ENCODE assay signal across 25 cellular contexts in genomic region chr11:47172740-47173139, GRCh38. TPM values are rescaled to one million over a fixed set of nuclear protein-coding genes. Genes with fewer than 3 reads are reported as not detected.
A peak's percentile ranks its signal among the peaks of the same experiment; 100 is the strongest.
DNase-seq lines count a peak whose midpoint lies in the region; ATAC-seq and TF ChIP-seq lines count a peak whose summit lies in the region.
"Had no signal": no experiment of that assay in that cellular context is flagged by ENCODE, and none has a peak within 500 bp of the region (broad histone marks: within the 10 kb centered on the region; RNA-seq: fewer than 3 reads in every experiment).

No MANE protein-coding gene starts in this region.

- no peak for ATAC-seq in CD4-positive, CD25-positive, alpha-beta regulatory T cell (ENCODE audit: low read depth in 2 of 2)
- no peak for ATAC-seq in HG02571 (IDR thresholded peaks at IDR 0.05; ENCODE audit: unreplicated experiment)
- no peak for ATAC-seq in effector memory CD8-positive, alpha-beta T cell (replicated peaks)

- peaks cover 5% of the 10 kb centered on the region for H3K27me3 Mint-ChIP-seq in CD4-positive, CD25-positive, alpha-beta regulatory T cell
- no peaks in the 10 kb centered on the region for H3K27me3 Mint-ChIP-seq in effector memory CD8-positive, alpha-beta T cell
- H3K27me3 Mint-ChIP-seq: activated naive CD8-positive, alpha-beta T cell treated with anti-CD3 and anti-CD28 coated beads, Interleukin-2, amount 10 ng/mL, durations not matched to agents 7 days and 5 days had no signal

- peaks cover 0 to 2% (median 0%) of the 10 kb centered on the region in 7 donors for H3K9me3 Mint-ChIP-seq in CD4-positive, CD25-positive, alpha-beta regulatory T cell
- H3K9me3 Mint-ChIP-seq in effector memory CD8-positive, alpha-beta T cell: no peaks in the 10 kb centered on the region
- H3K9me3 Mint-ChIP-seq: activated naive CD8-positive, alpha-beta T cell treated with anti-CD3 and anti-CD28 coated beads, Interleukin-2, amount 10 ng/mL, durations not matched to agents 7 days and 5 days had no signal

- no peak overlapping the region for H3K27ac Mint-ChIP-seq in CD4-positive, CD25-positive, alpha-beta regulatory T cell
- peak overlapping the region in 1 of 2 donors; percentile 55 for H3K27ac Mint-ChIP-seq in effector memory CD8-positive, alpha-beta T cell
- H3K27ac Mint-ChIP-seq: activated naive CD8-positive, alpha-beta T cell treated with anti-CD3 and anti-CD28 coated beads, Interleukin-2, amount 10 ng/mL, durations not matched to agents 7 days and 5 days had no signal

- H3K18ac ChIP-seq in trophoblast cell (ENCODE audit: low read length): no peak overlapping the region

- H4K91ac ChIP-seq in trophoblast cell (ENCODE audit: low read depth, low read length): no peak overlapping the region

- no peaks in the 10 kb centered on the region for H3K27me3 ChIP-seq in CD4-positive, CD25-positive, alpha-beta regulatory T cell (ENCODE audit: control insufficient read depth, insufficient read depth, low read length)
- H3K27me3 ChIP-seq in esophagus muscularis mucosa (no peaks in the 10 kb centered on the region), trophoblast cell (ENCODE audit: insufficient read depth, low read length) (no peaks in the 10 kb centered on the region)
- H3K27me3 ChIP-seq: Peyer's patch, SJSA1 had no signal

- POLR2A ChIA-PET in RWPE1 (lab: Yijun Ruan, JAX; ENCODE audit: low non-redundant PET): no interaction called here

- H2AK5ac ChIP-seq in trophoblast cell (ENCODE audit: low read length): no peak overlapping the region

- peaks cover 42% of the 10 kb centered on the region for H3K4me1 ChIP-seq in CD4-positive, CD25-positive, alpha-beta regulatory T cell (ENCODE audit: control insufficient read depth, insufficient read depth, low read length, poor library complexity, severe bottlenecking)
- H3K4me1 ChIP-seq in esophagus muscularis mucosa (peaks cover 46 to 62% (median 58%) of the 10 kb centered on the region in 4 donors), trophoblast cell (ENCODE audit: control insufficient read depth in 1 of 2, insufficient read depth in 2 of 2, low read length in 2 of 2) (peaks cover 5 to 8% of the 10 kb centered on the region in 2 experiments)

- H3K36me3 ChIP-seq in CD4-positive, CD25-positive, alpha-beta regulatory T cell (ENCODE audit: control insufficient read depth, insufficient read depth, low read length): peaks cover 61% of the 10 kb centered on the region
- H3K36me3 ChIP-seq in esophagus muscularis mucosa: peaks cover 39 to 77% (median 73%) of the 10 kb centered on the region in 4 donors
- H3K36me3 ChIP-seq in trophoblast cell (ENCODE audit: control insufficient read depth in 1 of 2, insufficient read depth in 2 of 2, low read length in 2 of 2): peaks cover 54 to 56% of the 10 kb centered on the region in 2 experiments

- H3K4me3 Mint-ChIP-seq in CD4-positive, CD25-positive, alpha-beta regulatory T cell: peak overlapping the region in 3 of 4 donors; percentile 50 to 87 (median 76)
- H3K4me3 Mint-ChIP-seq in effector memory CD8-positive, alpha-beta T cell: no peak overlapping the region
- H3K4me3 Mint-ChIP-seq: activated naive CD8-positive, alpha-beta T cell treated with anti-CD3 and anti-CD28 coated beads, Interleukin-2, amount 10 ng/mL, durations not matched to agents 7 days and 5 days had no signal

- H3K9me3 ChIP-seq in CD4-positive, CD25-positive, alpha-beta regulatory T cell (ENCODE audit: control insufficient read depth in 2 of 2, low read length in 2 of 2): no peaks in the 10 kb centered on the region
- H3K9me3 ChIP-seq in esophagus muscularis mucosa (no peaks in the 10 kb centered on the region), trophoblast cell (ENCODE audit: insufficient read depth, low read depth, low read length) (peaks cover 3% of the 10 kb centered on the region)
- H3K9me3 ChIP-seq: HAP-1, Peyer's patch, SJSA1, thoracic aorta had no signal

- no peak overlapping the region for H3K9ac ChIP-seq in trophoblast cell (ENCODE audit: low read length)

- H3K4me2 ChIP-seq in trophoblast cell (ENCODE audit: low read length): no peak overlapping the region

- no peak overlapping the region for H3K23ac ChIP-seq in trophoblast cell (ENCODE audit: low read length)

- no peak for TF ChIP-seq CTCF in RWPE1 (conservative IDR thresholded peaks at IDR 0.05; ENCODE audit: low read depth)
- TF ChIP-seq CTCF in esophagus muscularis mucosa (IDR thresholded peaks at IDR 0.05): no peak

- no peak overlapping the region for H2BK5ac ChIP-seq in trophoblast cell (ENCODE audit: low read depth, low read length, poor library complexity)

- peaks cover 11% of the 10 kb centered on the region for H3K79me1 ChIP-seq in trophoblast cell (ENCODE audit: low read length)

- peak overlapping the region; percentile 88 for H3K4ac ChIP-seq in trophoblast cell (ENCODE audit: low read depth, low read length)

- intact Hi-C loops in esophagus muscularis mucosa (cut with DNase I): no loop called here

- peaks cover 4 to 52% (median 23%) of the 10 kb centered on the region in 4 donors for H3K4me1 Mint-ChIP-seq in CD4-positive, CD25-positive, alpha-beta regulatory T cell
- H3K4me1 Mint-ChIP-seq in effector memory CD8-positive, alpha-beta T cell (ENCODE audit: low read depth in 2 of 2): peaks cover 41 to 43% of the 10 kb centered on the region in 2 donors

- DNase-seq in CD4-positive, CD25-positive, alpha-beta regulatory T cell: no peak
- DNase-seq in RWPE1 (ENCODE audit: low spot score) (no peak), esophagus muscularis mucosa (ENCODE audit: extremely low spot score) (no peak), trophoblast cell (no peak), NCI-H1930 (lab: John Stamatoyannopoulos, UW) (no peak), HCEC 1CT (no peak)
- no peak for DNase-seq in effector memory CD8-positive, alpha-beta T cell
- DNase-seq: activated naive CD8-positive, alpha-beta T cell treated with anti-CD3 and anti-CD28 coated beads, Interleukin-2, amount 10 ng/mL, durations not matched to agents 7 days and 5 days; activated T-cell treated with anti-CD3 and anti-CD28 coated beads, Interleukin-2, amount 50 U/mL, for 48 hours; cortex of kidney; EL; Karpas-422; kidney glomerular epithelial cell; NCI-H1694; NCI-H526; nucleus accumbens; Peyer's patch; small intestine; stimulated activated CD4-positive, alpha-beta T cell treated with anti-CD3 and anti-CD28 coated beads, Interleukin-2, amount 100 ng/mL, for 24 hours; T-helper 1 cell had no signal

- no peak for TF ChIP-seq EP300 in esophagus muscularis mucosa (IDR thresholded peaks at IDR 0.05)

- no peak overlapping the region for H4K12ac ChIP-seq in trophoblast cell (ENCODE audit: low read depth, low read length)

- H3K4me3 ChIP-seq in CD4-positive, CD25-positive, alpha-beta regulatory T cell (ENCODE audit: low read depth, low read length): no peak overlapping the region
- H3K4me3 ChIP-seq in esophagus muscularis mucosa (no peak overlapping the region), trophoblast cell (ENCODE audit: low read depth, low read length) (no peak overlapping the region)
- H3K4me3 ChIP-seq: HAP-1, Peyer's patch, SJSA1, thoracic aorta had no signal

- H2BK12ac ChIP-seq in trophoblast cell (ENCODE audit: low read length): no peak overlapping the region

- H3K79me2 ChIP-seq in trophoblast cell (ENCODE audit: control insufficient read depth, insufficient read depth, low read length, poor library complexity): peaks cover 19% of the 10 kb centered on the region

- no peak overlapping the region for H2BK120ac ChIP-seq in trophoblast cell (ENCODE audit: insufficient read depth, low read length, poor library complexity)

- no peak overlapping the region for H2AFZ ChIP-seq in trophoblast cell (ENCODE audit: insufficient read depth, low read length, poor library complexity)

- peaks cover 20% of the 10 kb centered on the region for H3K36me3 Mint-ChIP-seq in CD4-positive, CD25-positive, alpha-beta regulatory T cell
- H3K36me3 Mint-ChIP-seq in effector memory CD8-positive, alpha-beta T cell (ENCODE audit: insufficient read depth): peaks cover 66% of the 10 kb centered on the region

- H4K8ac ChIP-seq in trophoblast cell (ENCODE audit: low read depth, low read length): no peak overlapping the region

- CTCF ChIA-PET in RWPE1 (lab: Yijun Ruan, JAX): interaction anchor here (0.6 to 1.1 kb wide), 4 partner anchors 12 to 181 kb away, joined by 3 to 4 read pairs (median 3); no protein-coding TSS in a partner anchor

- TF ChIP-seq POLR2A in esophagus muscularis mucosa (IDR thresholded peaks at IDR 0.05; ENCODE audit: low read depth): no peak

- H3K27ac ChIP-seq in CD4-positive, CD25-positive, alpha-beta regulatory T cell (ENCODE audit: insufficient read depth, low read length, poor library complexity, severe bottlenecking): no peak overlapping the region
- H3K27ac ChIP-seq in RWPE1: peak overlapping the region; percentile 14
- peak overlapping the region; percentile 53 to 71 (median 63) for H3K27ac ChIP-seq in esophagus muscularis mucosa (replicated peaks in 1 of 4)
- no peak overlapping the region for H3K27ac ChIP-seq in trophoblast cell (ENCODE audit: low read depth, low read length)
- H3K27ac ChIP-seq: C4-2B, Peyer's patch, SJSA1, thoracic aorta had no signal

- H3K14ac ChIP-seq in trophoblast cell (ENCODE audit: low read length): no peak overlapping the region

- WGBS in esophagus muscularis mucosa: 73% methylated on average over 5 of the region's 6 CpGs
- no CpG with 5 or more reads among the region's 6 CpGs for WGBS in trophoblast cell (ENCODE audit: extremely low coverage, insufficient coverage, insufficient read length)

RNA-seq across cellular contexts. Expression of gene ARFGAP2, which starts 3.9 kb away (rescaled TPM):
- 169 TPM for total RNA-seq in CD4-positive, CD25-positive, alpha-beta regulatory T cell
- 100 to 1,000 TPM; 102 to 113 (median 109) TPM for polyA plus RNA-seq in CD4-positive, CD25-positive, alpha-beta regulatory T cell
- 100 to 1,000 TPM in 3 of 4 donors, 10 to 100 TPM in 1; 92.5 to 141 (median 120) TPM for total RNA-seq in esophagus muscularis mucosa
- polyA plus RNA-seq in trophoblast cell (2013): 43.4 and 47.3 TPM in 2 replicates

RNA-seq across cellular contexts. Expression of gene PACSIN3, which starts 13.5 kb away (rescaled TPM):
- total RNA-seq in CD4-positive, CD25-positive, alpha-beta regulatory T cell: not detected
- under 1 TPM in 1 of 4 donors, not detected in 3; 0.85 TPM for polyA plus RNA-seq in CD4-positive, CD25-positive, alpha-beta regulatory T cell
- 10 to 100 TPM; 43.6 to 89.9 (median 56.0) TPM for total RNA-seq in esophagus muscularis mucosa
- polyA plus RNA-seq in trophoblast cell (2013): 22.2 and 23.3 TPM in 2 replicates

RNA-seq across cellular contexts. Expression of gene DDB2, which starts 42.0 kb away (rescaled TPM):
- total RNA-seq in CD4-positive, CD25-positive, alpha-beta regulatory T cell: 81.7 TPM
- 10 to 100 TPM; 55.3 to 93.9 (median 60.0) TPM for polyA plus RNA-seq in CD4-positive, CD25-positive, alpha-beta regulatory T cell
- 10 to 100 TPM; 22.6 to 37.8 (median 25.4) TPM for total RNA-seq in esophagus muscularis mucosa
- 32.8 and 33.7 TPM in 2 replicates for polyA plus RNA-seq in trophoblast cell (2013)

Comparison
In these comparisons a context has a peak if more than half of its experiments do, and no peak if none do; other contexts are left out.
1. H3K27ac ChIP-seq: peak in RWPE1 (single experiment) and esophagus muscularis mucosa (4 of 4); none in CD4-positive, CD25-positive, alpha-beta regulatory T cell (single experiment) and trophoblast cell (single experiment).
2. H3K4me3 Mint-ChIP-seq: peak in CD4-positive, CD25-positive, alpha-beta regulatory T cell (3 of 4); none in effector memory CD8-positive, alpha-beta T cell (0 of 2).
3. RNA of gene PACSIN3, which starts 13.5 kb away (total RNA-seq): 43.6 to 89.9 TPM in esophagus muscularis mucosa; not detected in CD4-positive, CD25-positive, alpha-beta regulatory T cell (single experiment); every median in the first group is over 10 times any median in the second.